In the genomic region with DNA sequence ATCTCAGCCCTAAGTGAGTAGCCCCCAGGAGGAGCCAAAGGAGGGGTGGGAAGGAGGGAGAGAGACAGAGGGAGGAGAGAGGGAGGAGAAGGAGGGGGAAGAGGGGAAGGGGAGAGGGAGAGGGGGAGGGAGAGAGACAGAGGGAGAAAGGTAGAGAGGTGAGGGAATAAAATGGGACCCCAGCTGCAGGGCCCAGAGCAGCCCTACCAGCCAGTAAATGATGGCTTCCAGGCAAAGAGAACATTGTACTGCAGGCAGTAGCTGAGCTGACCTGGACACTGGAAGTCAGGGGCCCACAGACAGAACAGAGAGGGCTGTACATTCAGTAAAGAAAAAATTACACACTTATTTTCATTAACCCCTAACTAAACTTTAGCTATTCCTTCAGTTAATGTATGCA, we compare ENCODE assay signal across 1 cellular context.
TF ChIP-seq lines count a peak whose summit lies in the region.

No MANE protein-coding gene starts in this region.

TF ChIP-seq in GM23338, 12 proteins besides CTCF, POLR2A, EP300 and RAD21 (continued from another document):
- TF ChIP-seq, protein P1, sequence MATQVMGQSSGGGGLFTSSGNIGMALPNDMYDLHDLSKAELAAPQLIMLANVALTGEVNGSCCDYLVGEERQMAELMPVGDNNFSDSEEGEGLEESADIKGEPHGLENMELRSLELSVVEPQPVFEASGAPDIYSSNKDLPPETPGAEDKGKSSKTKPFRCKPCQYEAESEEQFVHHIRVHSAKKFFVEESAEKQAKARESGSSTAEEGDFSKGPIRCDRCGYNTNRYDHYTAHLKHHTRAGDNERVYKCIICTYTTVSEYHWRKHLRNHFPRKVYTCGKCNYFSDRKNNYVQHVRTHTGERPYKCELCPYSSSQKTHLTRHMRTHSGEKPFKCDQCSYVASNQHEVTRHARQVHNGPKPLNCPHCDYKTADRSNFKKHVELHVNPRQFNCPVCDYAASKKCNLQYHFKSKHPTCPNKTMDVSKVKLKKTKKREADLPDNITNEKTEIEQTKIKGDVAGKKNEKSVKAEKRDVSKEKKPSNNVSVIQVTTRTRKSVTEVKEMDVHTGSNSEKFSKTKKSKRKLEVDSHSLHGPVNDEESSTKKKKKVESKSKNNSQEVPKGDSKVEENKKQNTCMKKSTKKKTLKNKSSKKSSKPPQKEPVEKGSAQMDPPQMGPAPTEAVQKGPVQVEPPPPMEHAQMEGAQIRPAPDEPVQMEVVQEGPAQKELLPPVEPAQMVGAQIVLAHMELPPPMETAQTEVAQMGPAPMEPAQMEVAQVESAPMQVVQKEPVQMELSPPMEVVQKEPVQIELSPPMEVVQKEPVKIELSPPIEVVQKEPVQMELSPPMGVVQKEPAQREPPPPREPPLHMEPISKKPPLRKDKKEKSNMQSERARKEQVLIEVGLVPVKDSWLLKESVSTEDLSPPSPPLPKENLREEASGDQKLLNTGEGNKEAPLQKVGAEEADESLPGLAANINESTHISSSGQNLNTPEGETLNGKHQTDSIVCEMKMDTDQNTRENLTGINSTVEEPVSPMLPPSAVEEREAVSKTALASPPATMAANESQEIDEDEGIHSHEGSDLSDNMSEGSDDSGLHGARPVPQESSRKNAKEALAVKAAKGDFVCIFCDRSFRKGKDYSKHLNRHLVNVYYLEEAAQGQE (IDR thresholded peaks at IDR 0.05; ENCODE audit: unreplicated experiment) = no peak
- TF ChIP-seq, protein P2, sequence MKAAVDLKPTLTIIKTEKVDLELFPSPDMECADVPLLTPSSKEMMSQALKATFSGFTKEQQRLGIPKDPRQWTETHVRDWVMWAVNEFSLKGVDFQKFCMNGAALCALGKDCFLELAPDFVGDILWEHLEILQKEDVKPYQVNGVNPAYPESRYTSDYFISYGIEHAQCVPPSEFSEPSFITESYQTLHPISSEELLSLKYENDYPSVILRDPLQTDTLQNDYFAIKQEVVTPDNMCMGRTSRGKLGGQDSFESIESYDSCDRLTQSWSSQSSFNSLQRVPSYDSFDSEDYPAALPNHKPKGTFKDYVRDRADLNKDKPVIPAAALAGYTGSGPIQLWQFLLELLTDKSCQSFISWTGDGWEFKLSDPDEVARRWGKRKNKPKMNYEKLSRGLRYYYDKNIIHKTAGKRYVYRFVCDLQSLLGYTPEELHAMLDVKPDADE (IDR thresholded peaks at IDR 0.05) = no peak
- TF ChIP-seq ZNF331 (CRISPR knock-in tag; IDR thresholded peaks at IDR 0.05; ENCODE audit: low read depth) (no peak), NANOG (IDR thresholded peaks at IDR 0.05; ENCODE audit: borderline replicate concordance) (no peak), EZH2phosphoT487 (IDR thresholded peaks at IDR 0.05; ENCODE audit: unreplicated experiment) (no peak), CREB1 (CRISPR knock-in tag; IDR thresholded peaks at IDR 0.05; ENCODE audit: low read depth) (no peak), POLR2AphosphoS5 (IDR thresholded peaks at IDR 0.05; ENCODE audit: low read depth) (no peak), ZNF114 (CRISPR knock-in tag; IDR thresholded peaks at IDR 0.05) (no peak), STAT1 (IDR thresholded peaks at IDR 0.05; ENCODE audit: unreplicated experiment) (no peak)
- TF ChIP-seq, protein P3, sequence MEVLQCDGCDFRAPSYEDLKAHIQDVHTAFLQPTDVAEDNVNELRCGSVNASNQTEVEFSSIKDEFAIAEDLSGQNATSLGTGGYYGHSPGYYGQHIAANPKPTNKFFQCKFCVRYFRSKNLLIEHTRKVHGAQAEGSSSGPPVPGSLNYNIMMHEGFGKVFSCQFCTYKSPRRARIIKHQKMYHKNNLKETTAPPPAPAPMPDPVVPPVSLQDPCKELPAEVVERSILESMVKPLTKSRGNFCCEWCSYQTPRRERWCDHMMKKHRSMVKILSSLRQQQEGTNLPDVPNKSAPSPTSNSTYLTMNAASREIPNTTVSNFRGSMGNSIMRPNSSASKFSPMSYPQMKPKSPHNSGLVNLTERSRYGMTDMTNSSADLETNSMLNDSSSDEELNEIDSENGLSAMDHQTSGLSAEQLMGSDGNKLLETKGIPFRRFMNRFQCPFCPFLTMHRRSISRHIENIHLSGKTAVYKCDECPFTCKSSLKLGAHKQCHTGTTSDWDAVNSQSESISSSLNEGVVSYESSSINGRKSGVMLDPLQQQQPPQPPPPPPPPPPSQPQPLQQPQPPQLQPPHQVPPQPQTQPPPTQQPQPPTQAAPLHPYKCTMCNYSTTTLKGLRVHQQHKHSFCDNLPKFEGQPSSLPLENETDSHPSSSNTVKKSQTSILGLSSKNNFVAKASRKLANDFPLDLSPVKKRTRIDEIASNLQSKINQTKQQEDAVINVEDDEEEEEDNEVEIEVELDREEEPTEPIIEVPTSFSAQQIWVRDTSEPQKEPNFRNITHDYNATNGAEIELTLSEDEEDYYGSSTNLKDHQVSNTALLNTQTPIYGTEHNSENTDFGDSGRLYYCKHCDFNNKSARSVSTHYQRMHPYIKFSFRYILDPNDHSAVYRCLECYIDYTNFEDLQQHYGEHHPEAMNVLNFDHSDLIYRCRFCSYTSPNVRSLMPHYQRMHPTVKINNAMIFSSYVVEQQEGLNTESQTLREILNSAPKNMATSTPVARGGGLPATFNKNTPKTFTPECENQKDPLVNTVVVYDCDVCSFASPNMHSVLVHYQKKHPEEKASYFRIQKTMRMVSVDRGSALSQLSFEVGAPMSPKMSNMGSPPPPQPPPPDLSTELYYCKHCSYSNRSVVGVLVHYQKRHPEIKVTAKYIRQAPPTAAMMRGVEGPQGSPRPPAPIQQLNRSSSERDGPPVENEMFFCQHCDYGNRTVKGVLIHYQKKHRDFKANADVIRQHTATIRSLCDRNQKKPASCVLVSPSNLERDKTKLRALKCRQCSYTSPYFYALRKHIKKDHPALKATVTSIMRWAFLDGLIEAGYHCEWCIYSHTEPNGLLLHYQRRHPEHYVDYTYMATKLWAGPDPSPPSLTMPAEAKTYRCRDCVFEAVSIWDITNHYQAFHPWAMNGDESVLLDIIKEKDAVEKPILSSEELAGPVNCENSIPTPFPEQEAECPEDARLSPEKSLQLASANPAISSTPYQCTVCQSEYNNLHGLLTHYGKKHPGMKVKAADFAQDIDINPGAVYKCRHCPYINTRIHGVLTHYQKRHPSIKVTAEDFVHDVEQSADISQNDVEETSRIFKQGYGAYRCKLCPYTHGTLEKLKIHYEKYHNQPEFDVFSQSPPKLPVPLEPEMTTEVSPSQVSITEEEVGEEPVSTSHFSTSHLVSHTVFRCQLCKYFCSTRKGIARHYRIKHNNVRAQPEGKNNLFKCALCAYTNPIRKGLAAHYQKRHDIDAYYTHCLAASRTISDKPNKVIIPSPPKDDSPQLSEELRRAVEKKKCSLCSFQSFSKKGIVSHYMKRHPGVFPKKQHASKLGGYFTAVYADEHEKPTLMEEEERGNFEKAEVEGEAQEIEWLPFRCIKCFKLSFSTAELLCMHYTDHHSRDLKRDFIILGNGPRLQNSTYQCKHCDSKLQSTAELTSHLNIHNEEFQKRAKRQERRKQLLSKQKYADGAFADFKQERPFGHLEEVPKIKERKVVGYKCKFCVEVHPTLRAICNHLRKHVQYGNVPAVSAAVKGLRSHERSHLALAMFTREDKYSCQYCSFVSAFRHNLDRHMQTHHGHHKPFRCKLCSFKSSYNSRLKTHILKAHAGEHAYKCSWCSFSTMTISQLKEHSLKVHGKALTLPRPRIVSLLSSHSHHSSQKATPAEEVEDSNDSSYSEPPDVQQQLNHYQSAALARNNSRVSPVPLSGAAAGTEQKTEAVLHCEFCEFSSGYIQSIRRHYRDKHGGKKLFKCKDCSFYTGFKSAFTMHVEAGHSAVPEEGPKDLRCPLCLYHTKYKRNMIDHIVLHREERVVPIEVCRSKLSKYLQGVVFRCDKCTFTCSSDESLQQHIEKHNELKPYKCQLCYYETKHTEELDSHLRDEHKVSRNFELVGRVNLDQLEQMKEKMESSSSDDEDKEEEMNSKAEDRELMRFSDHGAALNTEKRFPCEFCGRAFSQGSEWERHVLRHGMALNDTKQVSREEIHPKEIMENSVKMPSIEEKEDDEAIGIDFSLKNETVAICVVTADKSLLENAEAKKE (CRISPR knock-in tag; IDR thresholded peaks at IDR 0.05) = no peak
